Comparison of ENCODE assay signal across 13 cellular contexts in genomic region chr1:243447342-243447741, GRCh38.
DNase-seq lines count a peak whose midpoint lies in the region; ATAC-seq, FAIRE-seq and TF ChIP-seq lines count a peak whose summit lies in the region.
"Had no signal": no experiment of that assay in that cellular context is flagged by ENCODE, and none has a peak within 500 bp of the region (broad histone marks: within the 10 kb centered on the region; RNA-seq: fewer than 3 reads in every experiment).

No MANE protein-coding gene starts in this region.

- peaks cover 14% of the 10 kb centered on the region for H3K36me3 Mint-ChIP-seq in CD4-positive, CD25-positive, alpha-beta regulatory T cell
- H3K36me3 Mint-ChIP-seq in CD8-positive, alpha-beta T cell = peaks cover 19% of the 10 kb centered on the region
- H3K36me3 Mint-ChIP-seq: immature natural killer cell had no signal

- H3K4me3 Mint-ChIP-seq in CD4-positive, CD25-positive, alpha-beta regulatory T cell = no peak overlapping the region
- H3K4me3 Mint-ChIP-seq in CD8-positive, alpha-beta T cell = no peak overlapping the region
- H3K4me3 Mint-ChIP-seq: immature natural killer cell had no signal

- peaks cover 4% of the 10 kb centered on the region for H3K4me1 ChIP-seq in CD4-positive, CD25-positive, alpha-beta regulatory T cell (ENCODE audit: control insufficient read depth, insufficient read depth, low read length, poor library complexity, severe bottlenecking)
- no peaks in the 10 kb centered on the region for H3K4me1 ChIP-seq in CD8-positive, alpha-beta T cell (ENCODE audit: insufficient read depth, low read length)

- peak; percentile 61 to 70 for ATAC-seq in CD4-positive, CD25-positive, alpha-beta regulatory T cell (ENCODE audit: low read depth in 2 of 2)
- ATAC-seq in CD8-positive, alpha-beta T cell = no peak

- peaks cover 4 to 12% (median 7%) of the 10 kb centered on the region in 4 donors for H3K4me1 Mint-ChIP-seq in CD4-positive, CD25-positive, alpha-beta regulatory T cell
- H3K4me1 Mint-ChIP-seq in CD8-positive, alpha-beta T cell (ENCODE audit: low read depth) = peaks cover 3% of the 10 kb centered on the region

- no peaks in the 10 kb centered on the region for H3K9me3 Mint-ChIP-seq in CD4-positive, CD25-positive, alpha-beta regulatory T cell
- no peaks in the 10 kb centered on the region for H3K9me3 Mint-ChIP-seq in CD8-positive, alpha-beta T cell
- H3K9me3 Mint-ChIP-seq: immature natural killer cell had no signal

- no peak overlapping the region for H3K4me3 ChIP-seq in CD4-positive, CD25-positive, alpha-beta regulatory T cell (ENCODE audit: low read depth, low read length)
- no peak overlapping the region for H3K4me3 ChIP-seq in CD8-positive, alpha-beta T cell (ENCODE audit: low read depth, low read length)

- DNase-seq in CD4-positive, CD25-positive, alpha-beta regulatory T cell = peak in 2 of 3 donors; percentile 41 to 77
- DNase-seq in dermis blood vessel endothelial cell (peak; percentile 10), myocyte (ENCODE audit: low read depth) (peak; percentile 31), germinal center (ENCODE audit: low spot score) (no peak), frontal cortex (ENCODE audit: low spot score in 2 of 2) (no peak)
- DNase-seq in CD8-positive, alpha-beta T cell = no peak
- DNase-seq: activated CD4-positive, CD25-positive, alpha-beta regulatory T cell; activated naive CD4-positive, alpha-beta T cell treated with Interleukin-2 at 50 U/mL for 16 hours; NCI-H2171; stimulated activated CD4-positive, alpha-beta T cell treated with anti-CD3 and anti-CD28 coated beads, Interleukin-2, amount 100 ng/mL, for 48 hours had no signal

- no peaks in the 10 kb centered on the region for H3K27me3 ChIP-seq in CD4-positive, CD25-positive, alpha-beta regulatory T cell (ENCODE audit: control insufficient read depth, insufficient read depth, low read length)
- no peaks in the 10 kb centered on the region for H3K27me3 ChIP-seq in CD8-positive, alpha-beta T cell (ENCODE audit: insufficient read depth, low read length)
- H3K27me3 ChIP-seq: neutrophil had no signal

- H3K27ac Mint-ChIP-seq in CD4-positive, CD25-positive, alpha-beta regulatory T cell = peak overlapping the region in 1 of 3 donors; percentile 14
- no peak overlapping the region for H3K27ac Mint-ChIP-seq in CD8-positive, alpha-beta T cell

- no peak for FAIRE-seq in frontal cortex (lab: Jason Lieb, UNC)

- no peaks in the 10 kb centered on the region for H3K9me3 ChIP-seq in CD4-positive, CD25-positive, alpha-beta regulatory T cell (ENCODE audit: control insufficient read depth in 2 of 2, low read length in 2 of 2)
- H3K9me3 ChIP-seq in KOPT-K1 (ENCODE audit: insufficient read depth, low read length, poor library complexity, severe bottlenecking) = no peaks in the 10 kb centered on the region
- H3K9me3 ChIP-seq in CD8-positive, alpha-beta T cell (ENCODE audit: low read length) = no peaks in the 10 kb centered on the region
- H3K9me3 ChIP-seq: neutrophil had no signal

- intact Hi-C loops in CD8-positive, alpha-beta T cell (cut with DNase I, micrococcal nuclease) = no loop called here

- no peak for TF ChIP-seq CTCF in CD8-positive, alpha-beta T cell (IDR thresholded peaks at IDR 0.05)

- no peaks in the 10 kb centered on the region for H3K27me3 Mint-ChIP-seq in CD4-positive, CD25-positive, alpha-beta regulatory T cell
- H3K27me3 Mint-ChIP-seq in CD8-positive, alpha-beta T cell (ENCODE audit: low read depth) = no peaks in the 10 kb centered on the region

- POLR2A ChIA-PET in CD8-positive, alpha-beta T cell (lab: Charles Lee) = no interaction called here

- H3K36me3 ChIP-seq in CD4-positive, CD25-positive, alpha-beta regulatory T cell (ENCODE audit: control insufficient read depth, insufficient read depth, low read length) = no peaks in the 10 kb centered on the region
- no peaks in the 10 kb centered on the region for H3K36me3 ChIP-seq in KOPT-K1 (ENCODE audit: insufficient read depth, low read length)
- no peaks in the 10 kb centered on the region for H3K36me3 ChIP-seq in CD8-positive, alpha-beta T cell (ENCODE audit: insufficient read depth, low read length)
- H3K36me3 ChIP-seq: neutrophil had no signal

- no peak overlapping the region for H3K27ac ChIP-seq in CD4-positive, CD25-positive, alpha-beta regulatory T cell (ENCODE audit: insufficient read depth, low read length, poor library complexity, severe bottlenecking)
- H3K27ac ChIP-seq in KOPT-K1 (ENCODE audit: low read depth, low read length, poor library complexity, severe bottlenecking) = peak overlapping the region; percentile 21
- H3K27ac ChIP-seq in CD8-positive, alpha-beta T cell (ENCODE audit: low read depth, low read length) = no peak overlapping the region

- CTCF ChIA-PET in CD8-positive, alpha-beta T cell (lab: Charles Lee) = no interaction called here

Comparison
In these comparisons a context has a peak if more than half of its experiments do, and no peak if none do; other contexts are left out.
1. DNase-seq: peak in CD4-positive, CD25-positive, alpha-beta regulatory T cell (2 of 3), dermis blood vessel endothelial cell (single experiment) and myocyte (single experiment); none in germinal center (single experiment), CD8-positive, alpha-beta T cell (0 of 7) and frontal cortex (0 of 2).